7 cellular contexts compared by ENCODE assay signal in genomic region chr11:76380161-76380976, GRCh38. TPM values are rescaled to one million over a fixed set of nuclear protein-coding genes. Genes with fewer than 3 reads are reported as not detected.
DNase-seq lines count a peak whose midpoint lies in the region; ATAC-seq, FAIRE-seq and TF ChIP-seq lines count a peak whose summit lies in the region.

No MANE protein-coding gene starts in this region.

- no peaks in the 10 kb centered on the region for H3K27me3 Mint-ChIP-seq in activated naive CD4-positive, alpha-beta T cell treated with anti-CD3 and anti-CD28 coated beads, Interleukin-2, amount 10 ng/mL, durations not matched to agents 7 days and 5 days

- no peaks in the 10 kb centered on the region for H3K9me3 ChIP-seq in Peyer's patch

- H3K27ac Mint-ChIP-seq in activated naive CD4-positive, alpha-beta T cell treated with anti-CD3 and anti-CD28 coated beads, Interleukin-2, amount 10 ng/mL, durations not matched to agents 7 days and 5 days = peak overlapping the region; percentile 96

- no peaks in the 10 kb centered on the region for H3K9me3 Mint-ChIP-seq in activated naive CD4-positive, alpha-beta T cell treated with anti-CD3 and anti-CD28 coated beads, Interleukin-2, amount 10 ng/mL, durations not matched to agents 7 days and 5 days

- peaks cover 46% of the 10 kb centered on the region for H3K4me1 Mint-ChIP-seq in activated naive CD4-positive, alpha-beta T cell treated with anti-CD3 and anti-CD28 coated beads, Interleukin-2, amount 10 ng/mL, durations not matched to agents 7 days and 5 days

- no peak for TF ChIP-seq CTCF in Peyer's patch (IDR thresholded peaks at IDR 0.05)
- no peak for TF ChIP-seq CTCF in retinal pigment epithelial cell (conservative IDR thresholded peaks at IDR 0.05; ENCODE audit: low read depth, low read length)

- no peaks in the 10 kb centered on the region for H3K36me3 ChIP-seq in Peyer's patch

- TF ChIP-seq POLR2A in Peyer's patch (IDR thresholded peaks at IDR 0.05) = no peak

- peak; percentile 21 for FAIRE-seq in GM18507 (lab: Jason Lieb, UNC)

- H3K27ac ChIP-seq in Peyer's patch = peak overlapping the region; percentile 76 to 93 (median 86)

- H3K4me3 Mint-ChIP-seq in activated naive CD4-positive, alpha-beta T cell treated with anti-CD3 and anti-CD28 coated beads, Interleukin-2, amount 10 ng/mL, durations not matched to agents 7 days and 5 days = peak overlapping the region; percentile 97

- H3K36me3 Mint-ChIP-seq in activated naive CD4-positive, alpha-beta T cell treated with anti-CD3 and anti-CD28 coated beads, Interleukin-2, amount 10 ng/mL, durations not matched to agents 7 days and 5 days = peaks cover 8% of the 10 kb centered on the region

- ATAC-seq in HG02938 (IDR thresholded peaks at IDR 0.05; ENCODE audit: unreplicated experiment) (peak; percentile 5), left cardiac atrium (peak; percentile 8 to 13)

- intact Hi-C loops in left cardiac atrium (cut with DNase I) = loop anchor here in 1 of 2 donors (5.0 kb wide), 1 partner anchor 62 kb away; no protein-coding TSS in a partner anchor

- peaks cover 5 to 47% (median 10%) of the 10 kb centered on the region in 4 donors for H3K4me1 ChIP-seq in Peyer's patch

- CTCF ChIA-PET in activated naive CD4-positive, alpha-beta T cell treated with anti-CD3 and anti-CD28 coated beads, Interleukin-2, amount 10 ng/mL, durations not matched to agents 7 days and 5 days (lab: Charles Lee) = interaction anchor here (0.6 kb wide), 1 partner anchor 13 kb away, joined by 3 read pairs; no protein-coding TSS in a partner anchor

- H3K4me3 ChIP-seq in Peyer's patch (peak overlapping the region; percentile 70 to 99 (median 82)), retinal pigment epithelial cell (ENCODE audit: low read length) (peak overlapping the region; percentile 79)

- H3K27me3 ChIP-seq in Peyer's patch = no peaks in the 10 kb centered on the region

- DNase-seq in GM18507 (ENCODE audit: extremely low spot score, insufficient read length, low read depth) = peak; percentile 18
- DNase-seq in Peyer's patch = peak in 2 of 3 donors; percentile 26 to 54
- DNase-seq in activated naive CD4-positive, alpha-beta T cell treated with anti-CD3 and anti-CD28 coated beads, Interleukin-2, amount 10 ng/mL, durations not matched to agents 7 days and 5 days = peak; percentile 71
- peak; percentile 43 for DNase-seq in left cardiac atrium
- DNase-seq in retinal pigment epithelial cell (ENCODE audit: low read depth) = no peak
- no peak for DNase-seq in NCI-H774 (lab: John Stamatoyannopoulos, UW)

RNA-seq across cellular contexts. Expression of gene THAP12, which starts 0.6 kb away (rescaled TPM):
- total RNA-seq in Peyer's patch (10 to 100 TPM; 21.9 to 42.1 (median 26.0) TPM), left cardiac atrium (10 to 100 TPM; 16.5 to 25.2 TPM)

RNA-seq across cellular contexts. Expression of gene GVQW3, which starts 0.8 kb away (rescaled TPM):
- total RNA-seq in Peyer's patch (10 to 100 TPM in 1 of 4 donors, 1 to 10 TPM in 2, under 1 TPM in 1; 0.88 to 23.9 (median 3.3) TPM), left cardiac atrium (1 to 10 TPM in 1 of 2 donors, under 1 TPM in 1; 0.99 to 2.1 TPM)

Comparison
In these comparisons a context has a peak if more than half of its experiments do, and no peak if none do; other contexts are left out.
1. DNase-seq: peak in GM18507 (single experiment), Peyer's patch (2 of 3), activated naive CD4-positive, alpha-beta T cell treated with anti-CD3 and anti-CD28 coated beads, Interleukin-2, amount 10 ng/mL, durations not matched to agents 7 days and 5 days (single experiment) and left cardiac atrium (single experiment); none in retinal pigment epithelial cell (single experiment) and NCI-H774 (single experiment).